ENCODE assay signal across 24 cellular contexts in the genomic region with DNA sequence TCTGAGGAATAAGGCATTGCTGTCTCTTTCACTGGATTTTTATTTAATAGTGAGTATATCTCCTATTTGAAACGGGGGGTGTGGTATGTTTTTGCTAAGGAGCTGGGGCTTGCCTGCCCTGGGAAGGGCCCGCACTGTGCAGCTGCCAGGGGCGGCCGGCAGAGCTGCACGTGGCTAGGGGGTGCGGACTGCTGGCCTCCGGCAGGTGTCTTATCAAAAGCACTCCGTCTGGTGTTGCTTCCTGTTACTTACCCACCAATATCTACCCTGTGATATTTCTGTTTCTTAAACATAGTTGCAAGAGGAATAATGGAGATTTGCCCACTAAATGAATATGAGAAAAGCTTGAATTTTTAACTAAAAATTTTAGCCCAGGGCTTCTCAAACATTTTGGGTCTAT.
"Had no signal": no experiment of that assay in that cellular context is flagged by ENCODE, and none has a peak within 500 bp of the region (broad histone marks: within the 10 kb centered on the region; RNA-seq: fewer than 3 reads in every experiment).

No MANE protein-coding gene starts in this region.

- H3K27me3 ChIP-seq: cardiac muscle cell, right lobe of liver, transverse colon, uterus had no signal

- H3K9me3 Mint-ChIP-seq: activated CD4-positive, alpha-beta T cell treated with anti-CD3 and anti-CD28 coated beads, Interleukin-2, amount 10 ng/mL, durations not matched to agents 24 days and 14 days; activated naive CD8-positive, alpha-beta T cell treated with anti-CD3 and anti-CD28 coated beads, Interleukin-2, amount 50 U/mL, for 24 hours had no signal

- H3K79me2 ChIP-seq: parathyroid adenoma had no signal

- H3K4me3 Mint-ChIP-seq: activated CD4-positive, alpha-beta memory T cell treated with anti-CD3 and anti-CD28 coated beads, Interleukin-2, amount 10 ng/mL, durations not matched to agents 7 days and 5 days; activated CD4-positive, alpha-beta T cell treated with anti-CD3 and anti-CD28 coated beads, Interleukin-2, amount 10 ng/mL, durations not matched to agents 24 days and 14 days; activated naive CD8-positive, alpha-beta T cell treated with anti-CD3 and anti-CD28 coated beads, Interleukin-2, amount 50 U/mL, for 24 hours; activated T-cell treated with anti-CD3 and anti-CD28 coated beads, Interleukin-2, amount 50 U/mL, for 72 hours; naive B cell; stimulated activated effector memory CD8-positive, alpha-beta T cell treated with anti-CD3 and anti-CD28 coated beads, Interleukin-12 subunit alpha, Interleukin-12 subunit beta, amount 100 ng/mL, for 72 hours had no signal

- H3K36me3 ChIP-seq: cardiac muscle cell, lower lobe of right lung, right lobe of liver, transverse colon, uterus had no signal

- H3K27ac ChIP-seq: body of pancreas, cardiac muscle cell, epithelial cell of prostate, lower lobe of right lung, parathyroid adenoma, right lobe of liver, skin epidermis, transverse colon, uterus had no signal

- H3K27me3 Mint-ChIP-seq: activated CD4-positive, alpha-beta memory T cell treated with anti-CD3 and anti-CD28 coated beads, Interleukin-2, amount 10 ng/mL, durations not matched to agents 7 days and 5 days; activated CD4-positive, alpha-beta T cell treated with anti-CD3 and anti-CD28 coated beads, Interleukin-2, amount 10 ng/mL, durations not matched to agents 24 days and 14 days; activated naive CD8-positive, alpha-beta T cell treated with anti-CD3 and anti-CD28 coated beads, Interleukin-2, amount 50 U/mL, for 24 hours; naive B cell had no signal

- H3K27ac Mint-ChIP-seq: activated CD4-positive, alpha-beta memory T cell treated with anti-CD3 and anti-CD28 coated beads, Interleukin-2, amount 10 ng/mL, durations not matched to agents 7 days and 5 days; activated CD4-positive, alpha-beta T cell treated with anti-CD3 and anti-CD28 coated beads, Interleukin-2, amount 10 ng/mL, durations not matched to agents 24 days and 14 days; activated naive CD8-positive, alpha-beta T cell treated with anti-CD3 and anti-CD28 coated beads, Interleukin-2, amount 50 U/mL, for 24 hours; activated T-cell treated with anti-CD3 and anti-CD28 coated beads, Interleukin-2, amount 50 U/mL, for 72 hours; naive B cell; stimulated activated effector memory CD8-positive, alpha-beta T cell treated with anti-CD3 and anti-CD28 coated beads, Interleukin-12 subunit alpha, Interleukin-12 subunit beta, amount 100 ng/mL, for 72 hours had no signal

- H3K4me3 ChIP-seq: body of pancreas, cardiac muscle cell, lower lobe of right lung, right lobe of liver, skin epidermis, transverse colon, uterus had no signal

- H3K9me3 ChIP-seq: body of pancreas, lower lobe of right lung, right lobe of liver, transverse colon, uterus had no signal

- H3K4me1 ChIP-seq: body of pancreas, lower lobe of right lung, parathyroid adenoma, right lobe of liver, transverse colon, uterus had no signal

- H2AFZ ChIP-seq: parathyroid adenoma had no signal

- ATAC-seq: activated CD4-positive, CD25-positive, alpha-beta regulatory T cell treated with anti-CD3 and anti-CD28 coated beads, Interleukin-2, amount 50 U/mL, for 24 hours; activated naive CD8-positive, alpha-beta T cell treated with anti-CD3 and anti-CD28 coated beads, Interleukin-2, amount 50 U/mL, for 24 hours; activated T-cell treated with anti-CD3 and anti-CD28 coated beads, Interleukin-2, amount 50 U/mL, for 72 hours; body of pancreas; lower lobe of right lung; right lobe of liver; stimulated activated effector memory CD8-positive, alpha-beta T cell treated with anti-CD3 and anti-CD28 coated beads, Interleukin-12 subunit alpha, Interleukin-12 subunit beta, amount 100 ng/mL, for 72 hours had no signal

- H3K9ac ChIP-seq: parathyroid adenoma had no signal

- DNase-seq: activated CD4-positive, alpha-beta memory T cell treated with anti-CD3 and anti-CD28 coated beads, Interleukin-2, amount 10 ng/mL, durations not matched to agents 7 days and 5 days; activated CD4-positive, alpha-beta T cell treated with anti-CD3 and anti-CD28 coated beads, Interleukin-2, amount 10 ng/mL, durations not matched to agents 24 days and 14 days; activated effector memory CD4-positive, alpha-beta T cell treated with anti-CD3 and anti-CD28 coated beads, Interleukin-2, amount 50 U/mL, for 16 hours; activated naive CD4-positive, alpha-beta T cell treated with anti-CD3 and anti-CD28 coated beads, Interleukin-2, amount 50 U/mL, for 16 hours; activated naive CD8-positive, alpha-beta T cell treated with anti-CD3 and anti-CD28 coated beads, Interleukin-2, amount 50 U/mL, for 24 hours; activated T-cell treated with anti-CD3 and anti-CD28 coated beads, Interleukin-2, amount 50 U/mL, for 72 hours; anterior cingulate cortex; body of pancreas; foreskin fibroblast; kidney; lower lobe of right lung; naive B cell; nucleus accumbens; right lobe of liver; stimulated activated CD4-positive, alpha-beta T cell treated with anti-CD3 and anti-CD28 coated beads, Interleukin-2, amount 100 ng/mL, for 24 hours; T-helper 9 cell; transverse colon; uterus had no signal

- H3K4me1 Mint-ChIP-seq: activated CD4-positive, alpha-beta memory T cell treated with anti-CD3 and anti-CD28 coated beads, Interleukin-2, amount 10 ng/mL, durations not matched to agents 7 days and 5 days; activated CD4-positive, alpha-beta T cell treated with anti-CD3 and anti-CD28 coated beads, Interleukin-2, amount 10 ng/mL, durations not matched to agents 24 days and 14 days; activated naive CD8-positive, alpha-beta T cell treated with anti-CD3 and anti-CD28 coated beads, Interleukin-2, amount 50 U/mL, for 24 hours; stimulated activated effector memory CD8-positive, alpha-beta T cell treated with anti-CD3 and anti-CD28 coated beads, Interleukin-12 subunit alpha, Interleukin-12 subunit beta, amount 100 ng/mL, for 72 hours had no signal
